31 cellular contexts compared by ENCODE assay signal in genomic region chr13:94722596-94722995, GRCh38. TPM values are rescaled to one million over a fixed set of nuclear protein-coding genes. Genes with fewer than 3 reads are reported as not detected.
A peak's percentile ranks its signal among the peaks of the same experiment; 100 is the strongest.
DNase-seq lines count a peak whose midpoint lies in the region; ATAC-seq and TF ChIP-seq lines count a peak whose summit lies in the region.
"Had no signal": no experiment of that assay in that cellular context is flagged by ENCODE, and none has a peak within 500 bp of the region (broad histone marks: within the 10 kb centered on the region; RNA-seq: fewer than 3 reads in every experiment).

No MANE protein-coding gene starts in this region.

- H3K27ac ChIP-seq in neural progenitor cell: peak overlapping the region; percentile 18
- H3K27ac ChIP-seq: 22Rv1, C4-2B, PC-9, SJCRH30 had no signal

- H3K27me3 ChIP-seq in neural progenitor cell: no peaks in the 10 kb centered on the region
- H3K27me3 ChIP-seq: SJCRH30 had no signal

- H3K4me1 Mint-ChIP-seq in neural progenitor cell: peaks cover 19% of the 10 kb centered on the region
- H3K4me1 Mint-ChIP-seq in activated CD8-positive, alpha-beta memory T cell treated with anti-CD3 and anti-CD28 coated beads, Interleukin-2, amount 10 ng/mL, durations not matched to agents 7 days and 5 days: no peaks in the 10 kb centered on the region
- H3K4me1 Mint-ChIP-seq in T-cell: no peaks in the 10 kb centered on the region
- H3K4me1 Mint-ChIP-seq: B cell had no signal

- no peak for ATAC-seq in activated CD8-positive, alpha-beta memory T cell treated with anti-CD3 and anti-CD28 coated beads, Interleukin-2, amount 10 ng/mL, durations not matched to agents 7 days and 5 days
- ATAC-seq in T-cell (replicated peaks in 1 of 4): no peak
- ATAC-seq: CD8-positive, alpha-beta T cell; GM12878; Right ventricle myocardium inferior; SK-N-SH treated with all-trans-retinoic acid at 6 μM for 48 hours had no signal

- no peaks in the 10 kb centered on the region for H3K79me2 ChIP-seq in neural progenitor cell (ENCODE audit: low read depth)

- no peaks in the 10 kb centered on the region for H4K20me1 ChIP-seq in neural progenitor cell (ENCODE audit: low read depth)

- peak overlapping the region; percentile 24 for H3K4me3 Mint-ChIP-seq in neural progenitor cell
- no peak overlapping the region for H3K4me3 Mint-ChIP-seq in activated CD8-positive, alpha-beta memory T cell treated with anti-CD3 and anti-CD28 coated beads, Interleukin-2, amount 10 ng/mL, durations not matched to agents 7 days and 5 days
- H3K4me3 Mint-ChIP-seq in T-cell: no peak overlapping the region
- H3K4me3 Mint-ChIP-seq: B cell; CD8-positive, alpha-beta T cell; HFFc6 had no signal

- H3K27ac Mint-ChIP-seq in neural progenitor cell: peak overlapping the region; percentile 20
- H3K27ac Mint-ChIP-seq in activated CD8-positive, alpha-beta memory T cell treated with anti-CD3 and anti-CD28 coated beads, Interleukin-2, amount 10 ng/mL, durations not matched to agents 7 days and 5 days: no peak overlapping the region
- H3K27ac Mint-ChIP-seq in T-cell: no peak overlapping the region
- H3K27ac Mint-ChIP-seq: B cell; CD8-positive, alpha-beta T cell; HFFc6 had no signal

- no peaks in the 10 kb centered on the region for H3K9me3 ChIP-seq in neural progenitor cell (ENCODE audit: low read depth)
- H3K9me3 ChIP-seq: Caco-2, SJCRH30 had no signal

- H3K4me2 ChIP-seq in neural progenitor cell: no peak overlapping the region
- H3K4me2 ChIP-seq: PC-9 had no signal

- H3K4me1 ChIP-seq in neural progenitor cell: peaks cover 17% of the 10 kb centered on the region
- H3K4me1 ChIP-seq: SJCRH30 had no signal

- H3K9ac ChIP-seq in neural progenitor cell: no peak overlapping the region

- no peaks in the 10 kb centered on the region for H3K36me3 ChIP-seq in neural progenitor cell
- H3K36me3 ChIP-seq: SJCRH30 had no signal

- H2AFZ ChIP-seq in neural progenitor cell (replicated peaks): no peak overlapping the region
- H2AFZ ChIP-seq: PC-9 had no signal

- peaks cover 14% of the 10 kb centered on the region for H3F3A ChIP-seq in neural progenitor cell (ENCODE audit: low read depth)

- H3K27me3 Mint-ChIP-seq in neural progenitor cell (ENCODE audit: insufficient read depth, low read depth) (peaks cover 2% of the 10 kb centered on the region), T-cell (peaks cover 27 to 32% of the 10 kb centered on the region in 2 donors)
- H3K27me3 Mint-ChIP-seq in activated CD8-positive, alpha-beta memory T cell treated with anti-CD3 and anti-CD28 coated beads, Interleukin-2, amount 10 ng/mL, durations not matched to agents 7 days and 5 days: peaks cover 5% of the 10 kb centered on the region

- H3K4me3 ChIP-seq in neural progenitor cell: no peak overlapping the region
- H3K4me3 ChIP-seq: GM12878, PC-9, SJCRH30 had no signal

- H3K36me3 Mint-ChIP-seq in neural progenitor cell (no peaks in the 10 kb centered on the region), T-cell (no peaks in the 10 kb centered on the region)
- H3K36me3 Mint-ChIP-seq in activated CD8-positive, alpha-beta memory T cell treated with anti-CD3 and anti-CD28 coated beads, Interleukin-2, amount 10 ng/mL, durations not matched to agents 7 days and 5 days: no peaks in the 10 kb centered on the region
- H3K36me3 Mint-ChIP-seq: CD8-positive, alpha-beta T cell had no signal

- DNase-seq in NCI-H82 (lab: John Stamatoyannopoulos, UW) (peak; percentile 25), NCI-H82 treated with DMSO at 0.1 percent for 48 hours (lab: John Stamatoyannopoulos, UW; ENCODE audit: unreplicated experiment) (no peak), astrocyte of the hippocampus (ENCODE audit: low read depth, low spot score) (peak; percentile 41), neural progenitor cell (ENCODE audit: low spot score) (peak; percentile 46), NCI-H2029 treated with DMSO at 0.1 percent for 48 hours (lab: John Stamatoyannopoulos, UW) (no peak), T-cell (no peak)
- no peak for DNase-seq in activated CD8-positive, alpha-beta memory T cell treated with anti-CD3 and anti-CD28 coated beads, Interleukin-2, amount 10 ng/mL, durations not matched to agents 7 days and 5 days
- DNase-seq: CD8-positive, alpha-beta T cell; GDM1; H7; HFFc6; KBM-7; MV-4-11; NCI-H1105 treated with DMSO at 0.1 percent for 48 hours; NCI-H1694; NCI-H2171; NCI-H226; NCI-H510A; NCI-H69; PC-9; SJCRH30 had no signal

- TF ChIP-seq CTCF in neural progenitor cell (IDR thresholded peaks at IDR 0.05): no peak

- H3K9me3 Mint-ChIP-seq in neural progenitor cell (peaks cover 6% of the 10 kb centered on the region), T-cell (peaks cover 0 to 4% (median 4%) of the 10 kb centered on the region in 3 donors)
- no peaks in the 10 kb centered on the region for H3K9me3 Mint-ChIP-seq in activated CD8-positive, alpha-beta memory T cell treated with anti-CD3 and anti-CD28 coated beads, Interleukin-2, amount 10 ng/mL, durations not matched to agents 7 days and 5 days (ENCODE audit: low read depth)
- H3K9me3 Mint-ChIP-seq: CD8-positive, alpha-beta T cell; HFFc6 had no signal

- POLR2A ChIA-PET in T-cell (lab: Charles Lee): no interaction called here

- CTCF ChIA-PET in activated CD8-positive, alpha-beta memory T cell treated with anti-CD3 and anti-CD28 coated beads, Interleukin-2, amount 10 ng/mL, durations not matched to agents 7 days and 5 days (lab: Charles Lee): no interaction called here
- CTCF ChIA-PET in T-cell (lab: Charles Lee): no interaction called here

RNA-seq across cellular contexts. Expression of gene SOX21, which starts 10.3 kb away (rescaled TPM):
- total RNA-seq in neural progenitor cell (ENCODE audit: low replicate concordance) (94.7 and 132 TPM in 2 replicates), T-cell (not detected)
- total RNA-seq in activated CD8-positive, alpha-beta memory T cell treated with anti-CD3 and anti-CD28 coated beads, Interleukin-2, amount 10 ng/mL, durations not matched to agents 7 days and 5 days: not detected
- total RNA-seq: B cell; CD8-positive, alpha-beta T cell; GM12878; HFFc6; LHCN-M2; MCF 10A; PC-9; Right ventricle myocardium inferior; RPMI7951; SJCRH30 had no signal

Comparison
In these comparisons a context has a peak if more than half of its experiments do, and no peak if none do; other contexts are left out.
1. DNase-seq: peak in NCI-H82 (single experiment), astrocyte of the hippocampus (single experiment) and neural progenitor cell (single experiment); none in NCI-H82 treated with DMSO at 0.1 percent for 48 hours (single experiment), NCI-H2029 treated with DMSO at 0.1 percent for 48 hours (single experiment), activated CD8-positive, alpha-beta memory T cell treated with anti-CD3 and anti-CD28 coated beads, Interleukin-2, amount 10 ng/mL, durations not matched to agents 7 days and 5 days (single experiment) and T-cell (0 of 34).
2. RNA of gene SOX21, which starts 10.3 kb away (total RNA-seq): 94.7 to 132 TPM in neural progenitor cell; not detected in activated CD8-positive, alpha-beta memory T cell treated with anti-CD3 and anti-CD28 coated beads, Interleukin-2, amount 10 ng/mL, durations not matched to agents 7 days and 5 days and not detected in T-cell; every median in the first group is over 10 times any median in the second.